8 cellular contexts compared by ENCODE assay signal in genomic region chr6:158818008-158818579, GRCh38. TPM values are rescaled to one million over a fixed set of nuclear protein-coding genes. Genes with fewer than 3 reads are reported as not detected.
DNase-seq lines count a peak whose midpoint lies in the region; ATAC-seq, FAIRE-seq and TF ChIP-seq lines count a peak whose summit lies in the region.

No MANE protein-coding gene starts in this region.

- FAIRE-seq in endothelial cell of umbilical vein (lab: Jason Lieb, UNC), result peak; percentile 84

- peaks cover 49% of the 10 kb centered on the region for H3K79me2 ChIP-seq in endothelial cell of umbilical vein (ENCODE audit: control insufficient read depth, insufficient read depth, low read length)

- H2AFZ ChIP-seq in endothelial cell of umbilical vein (ENCODE audit: low read depth, low read length), result peak overlapping the region; percentile 35

- peak overlapping the region; percentile 75 to 98 (median 84) for H3K4me3 ChIP-seq in endothelial cell of umbilical vein (replicated peaks in 1 of 3; ENCODE audit: insufficient read depth in 1 of 3, low read depth in 1 of 3, low read length in 3 of 3)
- peak overlapping the region; percentile 84 for H3K4me3 ChIP-seq in mucosa of descending colon

- TF ChIP-seq POLR2A in endothelial cell of umbilical vein (IDR thresholded peaks at IDR 0.05; ENCODE audit: low read depth, low read length), result peak; percentile 94

- peak overlapping the region; percentile 80 for H3K4me2 ChIP-seq in endothelial cell of umbilical vein (ENCODE audit: insufficient read depth, low read length)

- peak; percentile 39 for ATAC-seq in GM18867 (IDR thresholded peaks at IDR 0.05; ENCODE audit: unreplicated experiment)
- ATAC-seq in HG03135 (IDR thresholded peaks at IDR 0.05; ENCODE audit: unreplicated experiment), result peak; percentile 40
- ATAC-seq in mucosa of descending colon, result peak; percentile 81

- BruUV-seq in endothelial cell of umbilical vein (replicated peaks; lab: Mats Ljungman, UMichigan), result no TSS peak

- no peaks in the 10 kb centered on the region for H3K9me1 ChIP-seq in endothelial cell of umbilical vein (replicated peaks; ENCODE audit: control insufficient read depth, extremely low read depth, insufficient read depth, low read length)

- dilution Hi-C loops in endothelial cell of umbilical vein (cut with MboI; ENCODE audit: extremely low pct_ligation_motif_present, low sequenced_read_pairs), result no loop called here

- no peaks in the 10 kb centered on the region for H3K27me3 ChIP-seq in endothelial cell of umbilical vein (ENCODE audit: control insufficient read depth in 2 of 2, insufficient read depth in 2 of 2, low read length in 2 of 2)

- in situ Hi-C loops in ACHN (cut with HindIII; ENCODE audit: low pct_ligation_motif_present, low pct_unique_long_range_greater_than_20kb, low sequenced_read_pairs), result no loop called here

- CTCF ChIA-PET in endothelial cell of umbilical vein (lab: Charles Lee), result interaction anchor here (0.6 kb wide), 1 partner anchor 156 kb away, joined by 3 read pairs; no protein-coding TSS in a partner anchor

- H3K9me3 ChIP-seq in endothelial cell of umbilical vein (replicated peaks; ENCODE audit: control insufficient read depth, insufficient read depth, low read length) (no peaks in the 10 kb centered on the region), mucosa of descending colon (no peaks in the 10 kb centered on the region)

- POLR2A ChIA-PET in endothelial cell of umbilical vein (lab: Charles Lee), result interaction anchor here (1.1 kb wide), 1 partner anchor 14 kb away, joined by 4 read pairs; no protein-coding TSS in a partner anchor

- peak; percentile 81 for DNase-seq in ACHN
- peak; percentile 56 to 68 for DNase-seq in NOMO-1 (lab: John Stamatoyannopoulos, UW; ENCODE audit: unreplicated experiment in 2 of 2)
- peak; percentile 86 for DNase-seq in activated CD8-positive, alpha-beta memory T cell treated with anti-CD3 and anti-CD28 coated beads, Interleukin-2, amount 50 U/mL, for 4 hours
- DNase-seq in endothelial cell of umbilical vein (ENCODE audit: low read depth, low spot score), result peak; percentile 71
- DNase-seq in mucosa of descending colon, result peak; percentile 85 to 91 (median 90)
- DNase-seq in stimulated activated CD8-positive, alpha-beta memory T cell treated with anti-CD3 and anti-CD28 coated beads, Interleukin-4, amount 100 ng/mL, for 48 hours, result peak; percentile 84

- H3K4me1 ChIP-seq in endothelial cell of umbilical vein (ENCODE audit: control insufficient read depth, extremely low read depth, insufficient read depth, low read length) (peaks cover 16% of the 10 kb centered on the region), mucosa of descending colon (ENCODE audit: low read depth) (peaks cover 20% of the 10 kb centered on the region)

- H4K20me1 ChIP-seq in endothelial cell of umbilical vein (replicated peaks; ENCODE audit: control insufficient read depth, extremely low read depth, insufficient read depth, low read length), result no peaks in the 10 kb centered on the region

- intact Hi-C loops in endothelial cell of umbilical vein (cut with micrococcal nuclease), result loop anchor here (1.0 to 2.0 kb wide), 3 partner anchors 35 to 97 kb away; no protein-coding TSS in a partner anchor
- intact Hi-C loops in mucosa of descending colon (cut with DNase I, micrococcal nuclease), result no loop called here

- peak overlapping the region; percentile 27 for H3K27ac ChIP-seq in endothelial cell of umbilical vein (ENCODE audit: insufficient read depth, low read depth, low read length)

- H3K9ac ChIP-seq in endothelial cell of umbilical vein (replicated peaks; ENCODE audit: extremely low read depth, insufficient read depth, low read length), result peak overlapping the region; percentile 71

- TF ChIP-seq CTCF in endothelial cell of umbilical vein (IDR thresholded peaks at IDR 0.05; ENCODE audit: extremely low read depth in 1 of 2, insufficient read depth in 1 of 2, low read depth in 1 of 2, low read length in 2 of 2) (no peak), mucosa of descending colon (IDR thresholded peaks at IDR 0.05) (no peak)

- H3K36me3 ChIP-seq in endothelial cell of umbilical vein (ENCODE audit: control insufficient read depth in 2 of 2, extremely low read depth in 1 of 2, insufficient read depth in 2 of 2, low read length in 2 of 2) (peaks cover 0 to 4% of the 10 kb centered on the region in 2 experiments), mucosa of descending colon (ENCODE audit: low read depth) (no peaks in the 10 kb centered on the region)

TF ChIP-seq in endothelial cell of umbilical vein, 7 proteins besides CTCF, POLR2A, EP300 and RAD21:
- TF ChIP-seq MYC (IDR thresholded peaks at IDR 0.05; ENCODE audit: low read depth, low read length) (no peak), FOS (IDR thresholded peaks at IDR 0.05; ENCODE audit: borderline replicate concordance, insufficient read depth, low read length) (peak; percentile 56), POLR2AphosphoS5 (IDR thresholded peaks at IDR 0.05; ENCODE audit: insufficient read depth, low read depth, low read length) (peak; percentile 98)

RNA-seq across cellular contexts. Expression of gene EZR, which starts 1.1 kb away (rescaled TPM):
- total RNA-seq in endothelial cell of umbilical vein (105 and 108 TPM in 2 replicates), mucosa of descending colon (100 to 1,000 TPM; 220 to 421 (median 334) TPM)
- 54.5 and 58.5 TPM in 2 replicates for polyA plus RNA-seq in endothelial cell of umbilical vein
- 61.7 and 70.4 TPM in 2 replicates for polyA plus RNA-seq in endothelial cell of umbilical vein (2011; cell fraction: cytosol; rRNA removed)
- polyA plus RNA-seq in endothelial cell of umbilical vein (2011; cell fraction: nucleus; rRNA removed), result 99.6 and 120 TPM in 2 replicates
- 76.0 and 97.3 TPM in 2 replicates for polyA plus RNA-seq in endothelial cell of umbilical vein (2012)
- polyA minus RNA-seq in endothelial cell of umbilical vein, result 61.0 and 62.0 TPM in 2 replicates
- 42.7 TPM for polyA minus RNA-seq in endothelial cell of umbilical vein (2011; cell fraction: cytosol; rRNA and poly(A)+ RNA removed)
- polyA minus RNA-seq in endothelial cell of umbilical vein (2011; cell fraction: nucleus; rRNA and poly(A)+ RNA removed), result 26.8 and 29.3 TPM in 2 replicates

Comparison
In these comparisons a context has a peak if more than half of its experiments do, and no peak if none do; other contexts are left out.
1. Peak in every context shown above with its lines: DNase-seq, ATAC-seq, H3K4me3 ChIP-seq and H3K27ac ChIP-seq.